Comparison of ENCODE assay signal across 11 cellular contexts in genomic region chr5:169686137-169686536, GRCh38. TPM values are rescaled to one million over a fixed set of nuclear protein-coding genes. Genes with fewer than 3 reads are reported as not detected.
A peak's percentile ranks its signal among the peaks of the same experiment; 100 is the strongest.
DNase-seq lines count a peak whose midpoint lies in the region; ATAC-seq and TF ChIP-seq lines count a peak whose summit lies in the region.
"Had no signal": no experiment of that assay in that cellular context is flagged by ENCODE, and none has a peak within 500 bp of the region (broad histone marks: within the 10 kb centered on the region; RNA-seq: fewer than 3 reads in every experiment).

No MANE protein-coding gene starts in this region.

- intact Hi-C loops in activated CD4-positive, alpha-beta T cell treated with anti-CD3 and anti-CD28 coated beads for 36 hours (cut with DNase I, micrococcal nuclease), result no loop called here
- intact Hi-C loops in spleen (cut with DNase I; ENCODE audit: low total_unique reads), result no loop called here

- no peak overlapping the region for H3K27ac ChIP-seq in spleen

- no peak for TF ChIP-seq CTCF in spleen (IDR thresholded peaks at IDR 0.05 in 8 of 11, conservative IDR thresholded peaks at IDR 0.05 in 3 of 11)

- POLR2A ChIA-PET in activated CD4-positive, alpha-beta T cell treated with anti-CD3 and anti-CD28 coated beads for 36 hours (lab: Charles Lee), result no interaction called here
- POLR2A ChIA-PET in activated CD4-positive, alpha-beta T cell treated with anti-CD3 and anti-CD28 coated beads, Interleukin-2, amount 10 ng/mL, durations not matched to agents 7 days and 5 days (lab: Charles Lee), result no interaction called here

- TF ChIP-seq POLR2A in spleen (IDR thresholded peaks at IDR 0.05), result no peak

- H3K4me1 Mint-ChIP-seq in activated CD4-positive, alpha-beta T cell treated with anti-CD3 and anti-CD28 coated beads for 36 hours, result no peaks in the 10 kb centered on the region
- no peaks in the 10 kb centered on the region for H3K4me1 Mint-ChIP-seq in activated CD4-positive, alpha-beta T cell treated with anti-CD3 and anti-CD28 coated beads, Interleukin-2, amount 10 ng/mL, durations not matched to agents 7 days and 5 days
- H3K4me1 Mint-ChIP-seq: nephron had no signal

- WGBS in spleen, 5 donors, result 72 to 82% (median 75%) methylated on average over 5 of the region's 5 CpGs

- H3K4me3 Mint-ChIP-seq in activated CD4-positive, alpha-beta T cell treated with anti-CD3 and anti-CD28 coated beads for 36 hours, result no peak overlapping the region
- no peak overlapping the region for H3K4me3 Mint-ChIP-seq in activated CD4-positive, alpha-beta T cell treated with anti-CD3 and anti-CD28 coated beads, Interleukin-2, amount 10 ng/mL, durations not matched to agents 7 days and 5 days
- H3K4me3 Mint-ChIP-seq: nephron had no signal

- H3K9me3 Mint-ChIP-seq in activated CD4-positive, alpha-beta T cell treated with anti-CD3 and anti-CD28 coated beads for 36 hours (ENCODE audit: low read depth), result no peaks in the 10 kb centered on the region
- H3K9me3 Mint-ChIP-seq in activated CD4-positive, alpha-beta T cell treated with anti-CD3 and anti-CD28 coated beads, Interleukin-2, amount 10 ng/mL, durations not matched to agents 7 days and 5 days, result no peaks in the 10 kb centered on the region
- H3K9me3 Mint-ChIP-seq: nephron had no signal

- H3K27ac Mint-ChIP-seq in activated CD4-positive, alpha-beta T cell treated with anti-CD3 and anti-CD28 coated beads for 36 hours, result peak overlapping the region; percentile 26
- no peak overlapping the region for H3K27ac Mint-ChIP-seq in activated CD4-positive, alpha-beta T cell treated with anti-CD3 and anti-CD28 coated beads, Interleukin-2, amount 10 ng/mL, durations not matched to agents 7 days and 5 days
- H3K27ac Mint-ChIP-seq: nephron had no signal

- H3K4me3 ChIP-seq in spleen, result no peak overlapping the region
- H3K4me3 ChIP-seq: K562 had no signal

- no peaks in the 10 kb centered on the region for H3K27me3 Mint-ChIP-seq in activated CD4-positive, alpha-beta T cell treated with anti-CD3 and anti-CD28 coated beads for 36 hours
- H3K27me3 Mint-ChIP-seq in activated CD4-positive, alpha-beta T cell treated with anti-CD3 and anti-CD28 coated beads, Interleukin-2, amount 10 ng/mL, durations not matched to agents 7 days and 5 days, result no peaks in the 10 kb centered on the region

- H3K9me3 ChIP-seq in spleen, result no peaks in the 10 kb centered on the region

- DNase-seq in activated CD4-positive, alpha-beta T cell treated with anti-CD3 and anti-CD28 coated beads for 36 hours, result no peak
- no peak for DNase-seq in activated CD4-positive, alpha-beta T cell treated with anti-CD3 and anti-CD28 coated beads, Interleukin-2, amount 10 ng/mL, durations not matched to agents 7 days and 5 days
- peak; percentile 26 for DNase-seq in myocyte (ENCODE audit: low read depth)
- DNase-seq in spleen, result no peak
- no peak for DNase-seq in stimulated activated CD4-positive, alpha-beta T cell treated with anti-CD3 and anti-CD28 coated beads, Interleukin-4, amount 100 ng/mL, for 4 hours
- DNase-seq in midbrain (lab: John Stamatoyannopoulos, UW), result no peak
- DNase-seq: activated CD4-positive, alpha-beta T cell treated with anti-CD3 and anti-CD28 coated beads, Interleukin-2, amount 50 U/mL, for 48 hours had no signal

- no peaks in the 10 kb centered on the region for H3K27me3 ChIP-seq in spleen (replicated peaks in 1 of 7)

- CTCF ChIA-PET in activated CD4-positive, alpha-beta T cell treated with anti-CD3 and anti-CD28 coated beads for 36 hours (lab: Charles Lee), result no interaction called here
- CTCF ChIA-PET in activated CD4-positive, alpha-beta T cell treated with anti-CD3 and anti-CD28 coated beads, Interleukin-2, amount 10 ng/mL, durations not matched to agents 7 days and 5 days (lab: Charles Lee), result interaction anchor here (1.0 kb wide), 1 partner anchor 11 kb away, joined by 4 read pairs; no protein-coding TSS in a partner anchor

- peaks cover 67% of the 10 kb centered on the region for H3K36me3 Mint-ChIP-seq in activated CD4-positive, alpha-beta T cell treated with anti-CD3 and anti-CD28 coated beads for 36 hours (ENCODE audit: low read depth)
- H3K36me3 Mint-ChIP-seq in activated CD4-positive, alpha-beta T cell treated with anti-CD3 and anti-CD28 coated beads, Interleukin-2, amount 10 ng/mL, durations not matched to agents 7 days and 5 days (ENCODE audit: low read depth), result peaks cover 80% of the 10 kb centered on the region

- no peaks in the 10 kb centered on the region for H3K4me1 ChIP-seq in spleen

- peaks cover 5 to 100% (median 80%) of the 10 kb centered on the region in 6 donors for H3K36me3 ChIP-seq in spleen

- ATAC-seq in activated CD4-positive, alpha-beta T cell treated with anti-CD3 and anti-CD28 coated beads for 36 hours, result no peak
- ATAC-seq in GM21825 (IDR thresholded peaks at IDR 0.05; ENCODE audit: unreplicated experiment) (peak; percentile 95), HG03565 (IDR thresholded peaks at IDR 0.05; ENCODE audit: unreplicated experiment) (peak; percentile 73)
- ATAC-seq: K562 had no signal

RNA-seq across cellular contexts. Expression of gene DOCK2, which starts 49.1 kb away (rescaled TPM):
- 100 to 1,000 TPM; 189 to 198 TPM for total RNA-seq in activated CD4-positive, alpha-beta T cell treated with anti-CD3 and anti-CD28 coated beads for 36 hours
- total RNA-seq in activated CD4-positive, alpha-beta T cell treated with anti-CD3 and anti-CD28 coated beads, Interleukin-2, amount 10 ng/mL, durations not matched to agents 7 days and 5 days, result 100 to 1,000 TPM; 270 to 300 TPM
- total RNA-seq in myocyte, result 0.08 TPM in 1 of 2 replicates, not detected in the other
- polyA plus RNA-seq in myocyte (2012), result 0.55 TPM
- 100 to 1,000 TPM; 179 to 321 (median 217) TPM for total RNA-seq in spleen
- polyA plus RNA-seq in spleen, result 10 to 100 TPM; 30.6 to 48.6 (median 39.6) TPM

Comparison
In these comparisons a context has a peak if more than half of its experiments do, and no peak if none do; other contexts are left out.
1. RNA of gene DOCK2, which starts 49.1 kb away (total RNA-seq): 270 to 300 TPM in activated CD4-positive, alpha-beta T cell treated with anti-CD3 and anti-CD28 coated beads, Interleukin-2, amount 10 ng/mL, durations not matched to agents 7 days and 5 days, 179 to 321 TPM in spleen and 189 to 198 TPM in activated CD4-positive, alpha-beta T cell treated with anti-CD3 and anti-CD28 coated beads for 36 hours; 0.08 TPM in myocyte; every median in the first group is over 100 times any median in the second.